1 cellular context compared by ENCODE assay signal in the genomic region with DNA sequence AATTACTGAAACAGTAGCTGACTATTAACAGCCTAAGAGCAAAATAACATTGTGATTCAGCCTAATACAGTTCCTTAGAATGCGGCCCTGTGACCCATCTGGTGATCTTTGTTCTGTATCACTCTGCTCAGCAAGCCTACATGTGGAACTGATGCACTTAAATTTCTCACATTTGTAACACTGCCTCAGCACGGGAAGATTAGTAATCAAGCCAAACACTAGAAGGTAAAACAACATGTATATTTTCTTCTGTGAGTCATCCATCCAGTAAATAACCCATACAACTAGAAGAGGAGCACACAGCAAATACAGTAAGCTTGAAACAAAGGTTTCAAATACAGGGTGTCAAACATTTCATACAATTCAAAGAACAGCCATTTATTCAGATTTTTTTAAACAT.
TF ChIP-seq lines count a peak whose summit lies in the region.

No MANE protein-coding gene starts in this region.

TF ChIP-seq in H1, 55 proteins besides CTCF, POLR2A, EP300 and RAD21:
- TF ChIP-seq SRF (IDR thresholded peaks at IDR 0.05; ENCODE audit: low read depth, low read length) = no peak
- no peak for TF ChIP-seq ZNF274 (IDR thresholded peaks at IDR 0.05; ENCODE audit: borderline replicate concordance, extremely low read depth, low read length)
- no peak for TF ChIP-seq KDM1A (IDR thresholded peaks at IDR 0.05; ENCODE audit: borderline replicate concordance, low read length)
- TF ChIP-seq SP1 (IDR thresholded peaks at IDR 0.05; ENCODE audit: low read depth, low read length) = no peak
- no peak for TF ChIP-seq SAP30 (IDR thresholded peaks at IDR 0.05; ENCODE audit: insufficient read depth, insufficient replicate concordance, low read length)
- TF ChIP-seq KDM4A (IDR thresholded peaks at IDR 0.05; ENCODE audit: low read depth, low read length, severe bottlenecking) = no peak
